23 cellular contexts compared by ENCODE assay signal in the genomic region with DNA sequence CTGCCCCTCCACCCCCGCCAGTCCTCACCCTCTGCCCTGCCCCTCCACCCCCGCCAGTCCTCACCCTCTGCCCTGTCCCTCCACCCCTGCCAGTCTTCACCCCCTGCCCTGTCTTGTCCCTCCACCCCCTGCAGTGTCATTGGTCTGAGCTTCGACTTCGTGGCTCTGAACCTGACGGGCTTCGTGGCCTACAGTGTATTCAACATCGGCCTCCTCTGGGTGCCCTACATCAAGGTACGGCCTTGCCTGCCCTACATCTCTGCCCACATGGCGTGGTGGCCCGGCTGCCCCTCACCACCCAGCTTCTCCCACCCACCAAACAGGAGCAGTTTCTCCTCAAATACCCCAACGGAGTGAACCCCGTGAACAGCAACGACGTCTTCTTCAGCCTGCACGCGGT. TPM values are rescaled to one million over a fixed set of nuclear protein-coding genes. Genes with fewer than 3 reads are reported as not detected.
A peak's percentile ranks its signal among the peaks of the same experiment; 100 is the strongest.
DNase-seq lines count a peak whose midpoint lies in the region; ATAC-seq, FAIRE-seq and TF ChIP-seq lines count a peak whose summit lies in the region.
"Had no signal": no experiment of that assay in that cellular context is flagged by ENCODE, and none has a peak within 500 bp of the region (broad histone marks: within the 10 kb centered on the region; RNA-seq: fewer than 3 reads in every experiment).

No MANE protein-coding gene starts in this region.

- peaks cover 50% of the 10 kb centered on the region for H3K36me3 Mint-ChIP-seq in Calu3 (ENCODE audit: insufficient read depth, unreplicated experiment)
- H3K36me3 Mint-ChIP-seq in endothelial cell (ENCODE audit: low read depth, unreplicated experiment), result no peaks in the 10 kb centered on the region
- no peaks in the 10 kb centered on the region for H3K36me3 Mint-ChIP-seq in progenitor cell of endocrine pancreas (ENCODE audit: insufficient read depth)
- H3K36me3 Mint-ChIP-seq: CD4-positive, CD25-positive, alpha-beta regulatory T cell had no signal

- no CpG with 5 or more reads among the region's 16 CpGs for WGBS in IMR-90 (ENCODE audit: extremely low coverage in 2 of 2, insufficient read length in 1 of 2), 2 experiments

- no peaks in the 10 kb centered on the region for H3K27me3 ChIP-seq in IMR-90 (ENCODE audit: control insufficient read depth, insufficient read depth, low read length)
- H3K27me3 ChIP-seq: SJSA1 had no signal

- H3K9ac ChIP-seq in IMR-90 (ENCODE audit: low read depth, low read length), result no peak overlapping the region

- intact Hi-C loops in Calu3 (cut with micrococcal nuclease; ENCODE audit: unreplicated experiment), result no loop called here
- intact Hi-C loops in IMR-90 (cut with micrococcal nuclease), result no loop called here

- peaks cover 19% of the 10 kb centered on the region for H4K20me1 ChIP-seq in IMR-90 (ENCODE audit: insufficient read depth, low read length)

- H3K27me3 Mint-ChIP-seq in Calu3 (ENCODE audit: unreplicated experiment) (no peaks in the 10 kb centered on the region), endothelial cell (ENCODE audit: unreplicated experiment) (peaks cover 6% of the 10 kb centered on the region), progenitor cell of endocrine pancreas (no peaks in the 10 kb centered on the region)
- H3K27me3 Mint-ChIP-seq: CD4-positive, CD25-positive, alpha-beta regulatory T cell; IgD-negative memory B cell had no signal

- H4K5ac ChIP-seq in IMR-90 (ENCODE audit: low read depth, low read length), result no peak overlapping the region

- POLR2A ChIA-PET in IMR-90 (lab: Charles Lee; ENCODE audit: unreplicated experiment), result no interaction called here

- H3K56ac ChIP-seq in IMR-90 (ENCODE audit: extremely low read depth, insufficient read depth, low read length), result no peak overlapping the region

- no peak overlapping the region for H3K18ac ChIP-seq in IMR-90 (ENCODE audit: low read depth, low read length)

- H3K36me3 ChIP-seq in IMR-90 (ENCODE audit: control insufficient read depth, insufficient read depth, low read length), result peaks cover 11% of the 10 kb centered on the region; the same call in 1 of the 2 replicates

- peaks cover 21% of the 10 kb centered on the region for H3K9me1 ChIP-seq in IMR-90 (ENCODE audit: insufficient read depth, low read length)

- no peaks in the 10 kb centered on the region for H3K9me3 ChIP-seq in IMR-90 (ENCODE audit: control insufficient read depth, insufficient read depth, low read length)
- H3K9me3 ChIP-seq: SJSA1 had no signal

- no peak overlapping the region for H3K14ac ChIP-seq in IMR-90 (replicated peaks; ENCODE audit: low read depth, low read length)

- H4K91ac ChIP-seq in IMR-90 (ENCODE audit: insufficient read depth, low read depth, low read length), result no peak overlapping the region

- no peak overlapping the region for H2BK5ac ChIP-seq in IMR-90 (ENCODE audit: low read depth, low read length, poor library complexity, severe bottlenecking)

- H2BK20ac ChIP-seq in IMR-90 (ENCODE audit: low read depth, low read length), result no peak overlapping the region

- TF ChIP-seq CTCF in Calu3 (IDR thresholded peaks at IDR 0.05; ENCODE audit: unreplicated experiment), result no peak
- no peak for TF ChIP-seq CTCF in IMR-90 (conservative IDR thresholded peaks at IDR 0.05; ENCODE audit: low read depth, low read length)
- TF ChIP-seq CTCF in endothelial cell (IDR thresholded peaks at IDR 0.05; ENCODE audit: unreplicated experiment), result no peak
- TF ChIP-seq CTCF in progenitor cell of endocrine pancreas (IDR thresholded peaks at IDR 0.05; ENCODE audit: unreplicated experiment), result no peak

- H3K27ac ChIP-seq in IMR-90 (ENCODE audit: insufficient read depth, low read length), result no peak overlapping the region
- H3K27ac ChIP-seq: SJSA1 had no signal

- BruUV-seq in Calu3 (replicated peaks; lab: Mats Ljungman, UMichigan) (no TSS peak), IMR-90 (replicated peaks; lab: Mats Ljungman, UMichigan) (no TSS peak)

- H2AFZ ChIP-seq in IMR-90 (replicated peaks; ENCODE audit: low read length, poor library complexity), result no peak overlapping the region

- H3K27ac Mint-ChIP-seq in Calu3 (ENCODE audit: unreplicated experiment), result peak overlapping the region; percentile 44
- peak overlapping the region; percentile 52 for H3K27ac Mint-ChIP-seq in endothelial cell (ENCODE audit: unreplicated experiment)
- H3K27ac Mint-ChIP-seq in progenitor cell of endocrine pancreas, result peak overlapping the region; percentile 75
- H3K27ac Mint-ChIP-seq: CD4-positive, CD25-positive, alpha-beta regulatory T cell; HFFc6 had no signal

- no peak overlapping the region for H3K4me2 ChIP-seq in IMR-90 (ENCODE audit: low read depth, low read length)

- H3K4me1 Mint-ChIP-seq in Calu3 (ENCODE audit: low read depth, unreplicated experiment), result no peaks in the 10 kb centered on the region
- no peaks in the 10 kb centered on the region for H3K4me1 Mint-ChIP-seq in endothelial cell (ENCODE audit: unreplicated experiment)
- H3K4me1 Mint-ChIP-seq in progenitor cell of endocrine pancreas (ENCODE audit: low read depth), result no peaks in the 10 kb centered on the region
- H3K4me1 Mint-ChIP-seq: CD4-positive, CD25-positive, alpha-beta regulatory T cell had no signal

- no peak for ATAC-seq in IMR-90 (ENCODE audit: low read depth)
- ATAC-seq in HG02759 (IDR thresholded peaks at IDR 0.05; ENCODE audit: unreplicated experiment), result no peak
- ATAC-seq: Right ventricle myocardium inferior had no signal

- no peak overlapping the region for H3K4me3 ChIP-seq in IMR-90 (ENCODE audit: insufficient read depth, low read depth, low read length)
- H3K4me3 ChIP-seq: SJSA1 had no signal

- H2AK9ac ChIP-seq in IMR-90 (replicated peaks; ENCODE audit: low read depth, low read length, poor library complexity), result peak overlapping the region; percentile 42

- no peak overlapping the region for H2BK120ac ChIP-seq in IMR-90 (ENCODE audit: low read depth, low read length)

- peaks cover 8% of the 10 kb centered on the region for H3K4me1 ChIP-seq in IMR-90 (ENCODE audit: control insufficient read depth, insufficient read depth, low read length)

- CTCF ChIA-PET in Calu3 (lab: Charles Lee), result interaction anchor here (0.6 kb wide), 2 partner anchors 26 to 842 kb away, joined by 3 to 9 read pairs; no protein-coding TSS in a partner anchor
- CTCF ChIA-PET in IMR-90 (lab: Yijun Ruan, JAX), result no interaction called here

- no peak for TF ChIP-seq POLR2A in IMR-90 (IDR thresholded peaks at IDR 0.05; ENCODE audit: low read depth, low read length)

- no peak for TF ChIP-seq RAD21 in IMR-90 (IDR thresholded peaks at IDR 0.05; ENCODE audit: low read length)

- H3K4me3 Mint-ChIP-seq in Calu3 (ENCODE audit: low read depth, unreplicated experiment) (no peak overlapping the region), endothelial cell (ENCODE audit: unreplicated experiment) (no peak overlapping the region), progenitor cell of endocrine pancreas (ENCODE audit: low read depth) (no peak overlapping the region)
- H3K4me3 Mint-ChIP-seq: CD4-positive, CD25-positive, alpha-beta regulatory T cell; HFFc6; IgD-negative memory B cell had no signal

- H3K79me1 ChIP-seq in IMR-90 (ENCODE audit: low read depth in 1 of 2, low read length in 2 of 2), result peaks cover 0 to 13% of the 10 kb centered on the region in 2 experiments; a peak in 2 of 4 replicates

- H3K9me3 Mint-ChIP-seq in Calu3 (ENCODE audit: low read depth, unreplicated experiment) (no peaks in the 10 kb centered on the region), endothelial cell (ENCODE audit: unreplicated experiment) (no peaks in the 10 kb centered on the region), progenitor cell of endocrine pancreas (ENCODE audit: low read depth) (no peaks in the 10 kb centered on the region)
- H3K9me3 Mint-ChIP-seq: H9, HFFc6, IgD-negative memory B cell had no signal

- no peak for DNase-seq in Calu3
- no peak for DNase-seq in IMR-90
- no peak for DNase-seq in endothelial cell (ENCODE audit: low spot score)
- no peak for DNase-seq in progenitor cell of endocrine pancreas (ENCODE audit: low spot score, unreplicated experiment)
- DNase-seq in ACHN, result no peak
- DNase-seq in GM19239 (ENCODE audit: insufficient read length, low spot score), result no peak
- DNase-seq: CD4-positive, CD25-positive, alpha-beta regulatory T cell; DMS 273 treated with DMSO at 0.1 percent for 48 hours; DMS79 treated with DMSO at 0.1 percent for 48 hours; HFFc6; NCI-H1694; NCI-H2081; NCI-H2171; NCI-H345; NCI-H524; NCI-H82; OCI-M1 had no signal

- dilution Hi-C loops in IMR-90 (cut with HindIII; ENCODE audit: low sequenced_read_pairs, unreplicated experiment), result no loop called here

- no peak overlapping the region; the same call in 1 of the 2 replicates for H3K4ac ChIP-seq in IMR-90 (ENCODE audit: low read depth, low read length)

- in situ Hi-C loops in IMR-90 (cut with MboI; ENCODE audit: low sequenced_read_pairs) (no loop called here), ACHN (cut with HindIII; ENCODE audit: low pct_ligation_motif_present, low pct_unique_long_range_greater_than_20kb, low sequenced_read_pairs) (no loop called here)

- no peak for FAIRE-seq in GM19239 (lab: Jason Lieb, UNC)
- FAIRE-seq: RCC 7860 had no signal

- H2BK15ac ChIP-seq in IMR-90 (ENCODE audit: low read depth, low read length), result no peak overlapping the region

- peak overlapping the region; percentile 24; the same call in 1 of the 2 replicates for H2AK5ac ChIP-seq in IMR-90 (ENCODE audit: low read depth, low read length)

- H3K23ac ChIP-seq in IMR-90 (ENCODE audit: low read depth, low read length), result no peak overlapping the region

- H4K8ac ChIP-seq in IMR-90 (ENCODE audit: low read depth in 2 of 2, low read length in 2 of 2), result no peak overlapping the region

RNA-seq across cellular contexts. Expression of a gene that starts 12.0 kb away (rescaled TPM):
- 63.9 and 66.1 TPM in 2 replicates for total RNA-seq in Calu3 (2022)
- total RNA-seq in IMR-90 (2012; rRNA removed), result 146 and 170 TPM in 2 replicates
- 176 and 196 TPM in 2 replicates for polyA plus RNA-seq in IMR-90 (2012; rRNA removed)
- polyA plus RNA-seq in IMR-90 (2012; cell fraction: cytosol; rRNA removed), result 234 and 272 TPM in 2 replicates
- polyA plus RNA-seq in IMR-90 (2012; cell fraction: nucleus; rRNA removed; ENCODE audit: low replicate concordance), result 101 and 135 TPM in 2 replicates
- 148 TPM for total RNA-seq in endothelial cell (ENCODE audit: unreplicated experiment)
- 81.3 and 93.8 TPM in 2 replicates for total RNA-seq in progenitor cell of endocrine pancreas

RNA-seq across cellular contexts. Expression of a gene that starts 12.3 kb away (rescaled TPM):
- total RNA-seq in Calu3 (2022) (38.2 and 42.9 TPM in 2 replicates), IMR-90 (2012; rRNA removed) (10.8 and 10.9 TPM in 2 replicates), endothelial cell (ENCODE audit: unreplicated experiment) (43.0 TPM), progenitor cell of endocrine pancreas (40.0 and 42.8 TPM in 2 replicates)
- polyA plus RNA-seq in IMR-90 (2012; rRNA removed), result 80.5 and 84.4 TPM in 2 replicates
- polyA plus RNA-seq in IMR-90 (2012; cell fraction: cytosol; rRNA removed), result 22.8 and 105 TPM in 2 replicates
- polyA plus RNA-seq in IMR-90 (2012; cell fraction: nucleus; rRNA removed; ENCODE audit: low replicate concordance), result 23.6 and 35.6 TPM in 2 replicates

RNA-seq across cellular contexts. Expression of a gene that starts 19.8 kb away (rescaled TPM):
- total RNA-seq in Calu3 (2022) (5.1 TPM in 2 replicates), IMR-90 (2012; rRNA removed) (4.7 and 6.9 TPM in 2 replicates), endothelial cell (ENCODE audit: unreplicated experiment) (17.5 TPM), progenitor cell of endocrine pancreas (16.4 and 16.5 TPM in 2 replicates)
- 4.7 and 5.3 TPM in 2 replicates for polyA plus RNA-seq in IMR-90 (2012; rRNA removed)
- polyA plus RNA-seq in IMR-90 (2012; cell fraction: cytosol; rRNA removed), result 3.1 and 5.1 TPM in 2 replicates
- polyA plus RNA-seq in IMR-90 (2012; cell fraction: nucleus; rRNA removed; ENCODE audit: low replicate concordance), result 8.7 and 9.4 TPM in 2 replicates

RNA-seq across cellular contexts. Expression of a gene that starts 20.3 kb away (rescaled TPM):
- total RNA-seq in Calu3 (2022) (8.5 and 9.4 TPM in 2 replicates), IMR-90 (2012; rRNA removed) (12.8 and 14.3 TPM in 2 replicates), endothelial cell (ENCODE audit: unreplicated experiment) (14.1 TPM), progenitor cell of endocrine pancreas (19.2 and 22.0 TPM in 2 replicates)
- 10.7 and 11.1 TPM in 2 replicates for polyA plus RNA-seq in IMR-90 (2012; rRNA removed)
- 7.5 and 9.2 TPM in 2 replicates for polyA plus RNA-seq in IMR-90 (2012; cell fraction: cytosol; rRNA removed)
- 20.4 and 20.5 TPM in 2 replicates for polyA plus RNA-seq in IMR-90 (2012; cell fraction: nucleus; rRNA removed; ENCODE audit: low replicate concordance)

RNA-seq across cellular contexts. Expression of a gene that starts 39.6 kb away (rescaled TPM):
- total RNA-seq in Calu3 (2022) (11.1 and 11.6 TPM in 2 replicates), IMR-90 (2012; rRNA removed) (1.7 and 1.8 TPM in 2 replicates), endothelial cell (ENCODE audit: unreplicated experiment) (0.36 TPM), progenitor cell of endocrine pancreas (0.89 and 0.95 TPM in 2 replicates)
- polyA plus RNA-seq in IMR-90 (2012; rRNA removed), result 3.5 and 3.7 TPM in 2 replicates
- 2.1 and 4.3 TPM in 2 replicates for polyA plus RNA-seq in IMR-90 (2012; cell fraction: cytosol; rRNA removed)
- polyA plus RNA-seq in IMR-90 (2012; cell fraction: nucleus; rRNA removed; ENCODE audit: low replicate concordance), result 4.0 and 4.2 TPM in 2 replicates
- total RNA-seq: SJSA1 had no signal
